ENCODE assay signal across 1 cellular context in the genomic region with DNA sequence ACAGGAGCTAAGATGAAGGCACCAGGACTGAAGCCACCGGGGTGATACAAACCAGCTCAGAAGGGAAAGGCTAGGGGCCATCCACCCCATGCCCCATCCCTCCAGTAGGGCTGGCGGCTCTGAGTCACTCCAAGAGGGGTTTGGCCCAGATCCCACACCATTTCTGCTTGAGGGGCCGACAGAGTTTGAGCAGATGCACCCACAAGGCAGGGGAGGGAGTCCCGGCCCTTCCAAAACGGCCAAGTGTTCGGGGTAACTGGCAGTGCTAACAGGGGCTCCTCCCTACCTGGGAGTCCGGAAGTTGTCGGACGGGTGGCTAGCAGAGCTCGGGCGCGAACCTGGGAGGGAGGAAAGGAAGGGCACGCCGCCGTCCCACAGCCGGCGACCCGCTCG.
A peak's percentile ranks its signal among the peaks of the same experiment; 100 is the strongest.
TF ChIP-seq lines count a peak whose summit lies in the region.

No MANE protein-coding gene starts in this region.

TF ChIP-seq in K562, 482 proteins besides CTCF, POLR2A, EP300 and RAD21 (continued from another document):
- TF ChIP-seq, protein P1, sequence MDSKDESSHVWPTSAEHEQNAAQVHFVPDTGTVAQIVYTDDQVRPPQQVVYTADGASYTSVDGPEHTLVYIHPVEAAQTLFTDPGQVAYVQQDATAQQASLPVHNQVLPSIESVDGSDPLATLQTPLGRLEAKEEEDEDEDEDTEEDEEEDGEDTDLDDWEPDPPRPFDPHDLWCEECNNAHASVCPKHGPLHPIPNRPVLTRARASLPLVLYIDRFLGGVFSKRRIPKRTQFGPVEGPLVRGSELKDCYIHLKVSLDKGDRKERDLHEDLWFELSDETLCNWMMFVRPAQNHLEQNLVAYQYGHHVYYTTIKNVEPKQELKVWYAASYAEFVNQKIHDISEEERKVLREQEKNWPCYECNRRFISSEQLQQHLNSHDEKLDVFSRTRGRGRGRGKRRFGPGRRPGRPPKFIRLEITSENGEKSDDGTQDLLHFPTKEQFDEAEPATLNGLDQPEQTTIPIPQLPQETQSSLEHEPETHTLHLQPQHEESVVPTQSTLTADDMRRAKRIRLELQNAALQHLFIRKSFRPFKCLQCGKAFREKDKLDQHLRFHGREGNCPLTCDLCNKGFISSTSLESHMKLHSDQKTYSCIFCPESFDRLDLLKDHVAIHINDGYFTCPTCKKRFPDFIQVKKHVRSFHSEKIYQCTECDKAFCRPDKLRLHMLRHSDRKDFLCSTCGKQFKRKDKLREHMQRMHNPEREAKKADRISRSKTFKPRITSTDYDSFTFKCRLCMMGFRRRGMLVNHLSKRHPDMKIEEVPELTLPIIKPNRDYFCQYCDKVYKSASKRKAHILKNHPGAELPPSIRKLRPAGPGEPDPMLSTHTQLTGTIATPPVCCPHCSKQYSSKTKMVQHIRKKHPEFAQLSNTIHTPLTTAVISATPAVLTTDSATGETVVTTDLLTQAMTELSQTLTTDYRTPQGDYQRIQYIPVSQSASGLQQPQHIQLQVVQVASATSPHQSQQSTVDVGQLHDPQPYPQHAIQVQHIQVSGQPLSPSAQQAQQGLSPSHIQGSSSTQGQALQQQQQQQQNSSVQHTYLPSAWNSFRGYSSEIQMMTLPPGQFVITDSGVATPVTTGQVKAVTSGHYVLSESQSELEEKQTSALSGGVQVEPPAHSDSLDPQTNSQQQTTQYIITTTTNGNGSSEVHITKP (IDR thresholded peaks at IDR 0.05; ENCODE audit: partially characterized antibody): peak; percentile 17
- TF ChIP-seq ZKSCAN8 (CRISPR knock-in tag; IDR thresholded peaks at IDR 0.05) (no peak), ETV1 (tag; conservative IDR thresholded peaks at IDR 0.05; ENCODE audit: low read depth) (no peak), POLR2B (IDR thresholded peaks at IDR 0.05; ENCODE audit: low read depth, partially characterized antibody) (no peak), NFIC (IDR thresholded peaks at IDR 0.05) (peak; percentile 46), XRCC4 (IDR thresholded peaks at IDR 0.05; ENCODE audit: extremely low read depth, insufficient read depth, insufficient read length) (no peak)
